ENCODE assay signal across 8 cellular contexts in the genomic region with DNA sequence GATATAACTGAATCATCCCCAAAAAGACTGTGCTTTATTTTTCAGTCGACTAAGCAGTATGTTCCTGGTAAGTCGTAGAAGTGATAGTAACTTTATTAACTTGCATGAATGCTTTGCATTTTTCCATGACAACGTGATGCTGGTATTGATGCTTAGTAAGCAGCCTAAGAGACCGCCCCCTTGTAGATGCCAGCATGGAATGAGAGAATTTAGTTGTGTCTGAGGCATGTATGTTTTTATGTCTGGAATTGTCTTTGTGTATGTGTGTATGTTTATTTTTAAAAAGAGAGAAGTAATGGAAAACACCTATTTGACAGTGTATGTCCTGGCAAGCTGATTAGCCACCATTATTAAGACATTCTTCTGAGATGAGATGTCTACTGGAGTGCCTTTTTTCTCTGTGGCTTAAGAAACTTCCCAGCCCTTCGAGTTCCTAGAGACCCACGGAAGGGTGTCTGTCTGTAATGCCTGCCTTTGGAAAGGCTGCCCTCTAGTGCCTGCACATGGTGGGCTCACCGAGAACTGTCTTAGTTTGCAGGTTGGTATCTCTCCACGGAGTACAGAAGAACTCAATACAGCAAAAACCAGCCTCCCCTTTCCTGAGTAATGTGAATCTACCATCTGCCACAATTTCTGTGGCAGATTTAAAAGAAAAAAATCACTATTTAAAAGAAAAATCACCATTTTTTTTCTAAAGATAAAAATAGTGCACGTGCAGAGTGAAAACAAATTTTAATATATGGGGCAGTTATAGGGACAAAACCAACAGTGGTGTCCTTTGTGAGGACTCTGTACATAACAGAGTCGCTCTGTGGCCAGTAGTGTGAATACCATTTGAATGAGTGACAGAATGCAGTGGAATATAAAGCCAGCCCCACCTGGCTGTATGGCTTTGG.
DNase-seq lines count a peak whose midpoint lies in the region; ATAC-seq, FAIRE-seq and TF ChIP-seq lines count a peak whose summit lies in the region.

No MANE protein-coding gene starts in this region.

- TF ChIP-seq CTCF in Loucy (conservative IDR thresholded peaks at IDR 0.05; ENCODE audit: low read length) = peak; percentile 97
- TF ChIP-seq CTCF in RWPE1 (conservative IDR thresholded peaks at IDR 0.05; ENCODE audit: low read depth) = peak; percentile 88
- TF ChIP-seq CTCF in pancreas (IDR thresholded peaks at IDR 0.05) = peak; percentile 30 to 71 (median 67)
- TF ChIP-seq CTCF in upper lobe of left lung (IDR thresholded peaks at IDR 0.05) = peak; percentile 36 to 69 (median 64)

- H3K27ac ChIP-seq in RWPE1 (no peak overlapping the region), pancreas (no peak overlapping the region), upper lobe of left lung (no peak overlapping the region)

- TF ChIP-seq EP300 in upper lobe of left lung (IDR thresholded peaks at IDR 0.05) = no peak

- H3K27me3 ChIP-seq in Loucy (ENCODE audit: insufficient read depth, low read length, poor library complexity, severe bottlenecking) (no peaks in the 10 kb centered on the region), pancreas (peaks cover 0 to 8% (median 0%) of the 10 kb centered on the region in 4 donors), upper lobe of left lung (no peaks in the 10 kb centered on the region)

- H3K9me3 ChIP-seq in Loucy (ENCODE audit: insufficient read depth, low read depth, low read length) = no peaks in the 10 kb centered on the region
- no peaks in the 10 kb centered on the region for H3K9me3 ChIP-seq in pancreas
- no peaks in the 10 kb centered on the region for H3K9me3 ChIP-seq in upper lobe of left lung

- CTCF ChIA-PET in RWPE1 (lab: Yijun Ruan, JAX) = interaction anchor here (0.6 to 0.8 kb wide), 3 partner anchors 165 to 368 kb away, joined by 3 read pairs; no protein-coding TSS in a partner anchor

- H3K4me1 ChIP-seq in Loucy (ENCODE audit: insufficient read depth, low read length, poor library complexity, severe bottlenecking) (no peaks in the 10 kb centered on the region), pancreas (no peaks in the 10 kb centered on the region), upper lobe of left lung (peaks cover 0 to 11% (median 6%) of the 10 kb centered on the region in 4 donors)

- FAIRE-seq in H54 (lab: Jason Lieb, UNC) (no peak), pancreas (lab: Jason Lieb, UNC) (peak; percentile 29)

- 10 to 15% methylated on average over 10 of the region's 10 CpGs for WGBS in pancreas, 2 donors
- WGBS in upper lobe of left lung, 2 donors = 36 to 43% methylated on average over 10 of the region's 10 CpGs

- DNase-seq in GM03348 (ENCODE audit: low spot score) (peak; percentile 87), H54 (ENCODE audit: insufficient read length, low spot score) (peak; percentile 56), RWPE1 (ENCODE audit: low spot score) (peak; percentile 60), foreskin melanocyte (peak; percentile 89), pancreas (peak in 5 of 6 donors; percentile 49 to 75 (median 67)), upper lobe of left lung (peak in 1 of 2 donors; percentile 56)
- peak; percentile 24 for DNase-seq in activated T-helper 9 cell treated with anti-CD3 and anti-CD28 coated beads, Interleukin-2, amount 50 U/mL, for 16 hours (ENCODE audit: low read depth)

- no peaks in the 10 kb centered on the region for H3K79me2 ChIP-seq in Loucy (ENCODE audit: insufficient read depth, low read length)

- peak overlapping the region; percentile 17 for H3K4me3 ChIP-seq in Loucy (ENCODE audit: low read length, poor library complexity, severe bottlenecking)
- no peak overlapping the region for H3K4me3 ChIP-seq in pancreas
- H3K4me3 ChIP-seq in upper lobe of left lung = no peak overlapping the region

- intact Hi-C loops in pancreas (cut with DNase I) = loop anchor here in 1 of 3 donors (5.0 kb wide), 1 partner anchor 354 kb away; a partner anchor contains a TSS

- ATAC-seq in pancreas (peak; percentile 85 to 100 (median 98)), upper lobe of left lung (ENCODE audit: low FRiP score in 2 of 2) (peak; percentile 86 to 93)

- no peaks in the 10 kb centered on the region for H4K20me1 ChIP-seq in Loucy (ENCODE audit: insufficient read depth, low read length, poor library complexity, severe bottlenecking)

- H2AFZ ChIP-seq in Loucy (ENCODE audit: low read length) = peak overlapping the region; percentile 79

- no peak overlapping the region for H3K9ac ChIP-seq in Loucy (ENCODE audit: low read depth, low read length, poor library complexity, severe bottlenecking)

- POLR2A ChIA-PET in RWPE1 (lab: Yijun Ruan, JAX; ENCODE audit: low non-redundant PET) = no interaction called here

- H3K4me2 ChIP-seq in Loucy (ENCODE audit: low read depth, low read length, poor library complexity, severe bottlenecking) = peak overlapping the region; percentile 47

- no peaks in the 10 kb centered on the region for H3K9me2 ChIP-seq in Loucy (replicated peaks; ENCODE audit: low read depth, low read length)

- H3K36me3 ChIP-seq in Loucy (ENCODE audit: insufficient read depth, low read length) (no peaks in the 10 kb centered on the region), pancreas (no peaks in the 10 kb centered on the region), upper lobe of left lung (no peaks in the 10 kb centered on the region)

- H3F3A ChIP-seq in Loucy (ENCODE audit: low read depth) = no peaks in the 10 kb centered on the region

- TF ChIP-seq POLR2A in H54 (IDR thresholded peaks at IDR 0.05; ENCODE audit: low read depth, low read length) (no peak), upper lobe of left lung (IDR thresholded peaks at IDR 0.05) (no peak)
